ENCODE assay signal across 34 cellular contexts in the genomic region with DNA sequence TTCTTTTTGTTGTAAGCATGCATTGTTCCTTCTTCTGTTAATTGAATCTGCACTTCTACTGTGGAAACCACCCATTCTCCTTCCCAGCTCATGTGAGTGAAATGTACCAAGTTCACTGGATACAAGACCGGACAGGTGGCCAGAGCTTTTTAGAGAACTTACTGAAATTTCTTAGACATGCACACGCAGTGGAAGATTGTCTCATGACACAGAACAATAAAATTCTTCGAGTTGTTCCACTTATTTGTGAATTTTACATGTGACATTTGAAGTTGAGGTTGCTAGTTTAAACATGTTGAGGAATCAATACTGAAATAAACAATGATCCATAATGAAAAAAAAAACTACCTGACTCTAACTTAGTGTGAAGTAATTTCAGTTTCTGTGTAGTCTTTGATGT.
"Had no signal": no experiment of that assay in that cellular context is flagged by ENCODE, and none has a peak within 500 bp of the region (broad histone marks: within the 10 kb centered on the region; RNA-seq: fewer than 3 reads in every experiment).

No MANE protein-coding gene starts in this region.

- H3K27me3 ChIP-seq: MG63 had no signal

- H3K27ac ChIP-seq: KMS-11 had no signal

- DNase-seq: Karpas-422, Kasumi-1, MG63, MM.1S, MV-4-11, NCI-H1048, NCI-H1092, NCI-H1092 treated with DMSO at 0.1 percent for 48 hours, NCI-H1105, NCI-H1105 treated with DMSO at 0.1 percent for 48 hours, NCI-H1417, NCI-H1417 treated with DMSO at 0.1 percent for 48 hours, NCI-H1436, NCI-H1436 treated with DMSO at 0.1 percent for 48 hours, NCI-H146, NCI-H1694, NCI-H1694 treated with DMSO at 0.1 percent for 48 hours, NCI-H187, NCI-H187 treated with DMSO at 0.1 percent for 48 hours, NCI-H1930, NCI-H2029, NCI-H2029 treated with DMSO at 0.1 percent for 48 hours, NCI-H2081, NCI-H2081 treated with DMSO at 0.1 percent for 48 hours, NCI-H2107, NCI-H2171, NCI-H2171 treated with DMSO at 0.1 percent for 48 hours, NCI-H2227 treated with DMSO at 0.1 percent for 48 hours, NCI-H226, NCI-H345, NCI-H446, NCI-H446 treated with DMSO at 0.1 percent for 48 hours, NCI-H510A had no signal
